ENCODE assay signal across 25 cellular contexts in genomic region chr1:89689234-89689633, GRCh38. TPM values are rescaled to one million over a fixed set of nuclear protein-coding genes. Genes with fewer than 3 reads are reported as not detected.
DNase-seq lines count a peak whose midpoint lies in the region; ATAC-seq lines count a peak whose summit lies in the region.
"Had no signal": no experiment of that assay in that cellular context is flagged by ENCODE, and none has a peak within 500 bp of the region (broad histone marks: within the 10 kb centered on the region; RNA-seq: fewer than 3 reads in every experiment).

No MANE protein-coding gene starts in this region.

- peak overlapping the region; percentile 54 for H3K27ac Mint-ChIP-seq in activated naive CD4-positive, alpha-beta T cell treated with anti-CD3 and anti-CD28 coated beads for 36 hours
- peak overlapping the region; percentile 66 for H3K27ac Mint-ChIP-seq in activated naive CD8-positive, alpha-beta T cell treated with anti-CD3 and anti-CD28 coated beads for 36 hours
- peak overlapping the region; percentile 74 for H3K27ac Mint-ChIP-seq in stimulated activated naive B cell treated with anti-CD40 and anti-IgM and Interleukin-4, amounts not matched to agents 10 μg/mL and 1 μg/mL and 100 μg/mL, for 72 hours
- H3K27ac Mint-ChIP-seq: mesothelial cell of epicardium had no signal

- intact Hi-C loops in activated naive CD4-positive, alpha-beta T cell treated with anti-CD3 and anti-CD28 coated beads for 36 hours (cut with micrococcal nuclease), result no loop called here

- no peak for DNase-seq in activated naive CD4-positive, alpha-beta T cell treated with anti-CD3 and anti-CD28 coated beads for 36 hours
- no peak for DNase-seq in activated naive CD4-positive, alpha-beta T cell (lab: John Stamatoyannopoulos, UW)
- DNase-seq in DMS 273 (lab: John Stamatoyannopoulos, UW; ENCODE audit: unreplicated experiment) (peak; percentile 42), HK-2 (ENCODE audit: unreplicated experiment) (no peak), NCI-H2029 treated with DMSO at 0.1 percent for 48 hours (lab: John Stamatoyannopoulos, UW) (no peak)
- no peak for DNase-seq in activated naive CD8-positive, alpha-beta T cell treated with anti-CD3 and anti-CD28 coated beads for 36 hours
- DNase-seq in stimulated activated naive B cell treated with anti-CD40 and anti-IgM and Interleukin-4, amounts not matched to agents 10 μg/mL and 1 μg/mL and 100 μg/mL, for 72 hours, result no peak
- DNase-seq: activated gamma-delta T cell treated with Interleukin-2 at 50 U/mL for 16 hours, dermis blood vessel endothelial cell, GDM1, GOT3, hypothalamus, KG1, left ventricle myocardium inferior, NCI-H1436, nephron progenitor cell, ovary, retina, SHP77 treated with DMSO at 0.1 percent for 48 hours, SW 1271, testis, uterus had no signal

- no peak overlapping the region for H3K4me3 Mint-ChIP-seq in activated naive CD4-positive, alpha-beta T cell treated with anti-CD3 and anti-CD28 coated beads for 36 hours
- H3K4me3 Mint-ChIP-seq in activated naive CD8-positive, alpha-beta T cell treated with anti-CD3 and anti-CD28 coated beads for 36 hours, result no peak overlapping the region
- H3K4me3 Mint-ChIP-seq in stimulated activated naive B cell treated with anti-CD40 and anti-IgM and Interleukin-4, amounts not matched to agents 10 μg/mL and 1 μg/mL and 100 μg/mL, for 72 hours, result no peak overlapping the region
- H3K4me3 Mint-ChIP-seq: mesothelial cell of epicardium, nephron progenitor cell had no signal

- H3K36me3 Mint-ChIP-seq in activated naive CD4-positive, alpha-beta T cell treated with anti-CD3 and anti-CD28 coated beads for 36 hours (ENCODE audit: low read depth), result peaks cover 43% of the 10 kb centered on the region
- H3K36me3 Mint-ChIP-seq in activated naive CD8-positive, alpha-beta T cell treated with anti-CD3 and anti-CD28 coated beads for 36 hours, result peaks cover 84% of the 10 kb centered on the region
- peaks cover 42 to 60% of the 10 kb centered on the region in 2 donors for H3K36me3 Mint-ChIP-seq in stimulated activated naive B cell treated with anti-CD40 and anti-IgM and Interleukin-4, amounts not matched to agents 10 μg/mL and 1 μg/mL and 100 μg/mL, for 72 hours
- H3K36me3 Mint-ChIP-seq: mesothelial cell of epicardium had no signal

- CTCF ChIA-PET in activated naive CD4-positive, alpha-beta T cell treated with anti-CD3 and anti-CD28 coated beads for 36 hours (lab: Charles Lee), result interaction anchor here (0.5 to 0.6 kb wide), 2 partner anchors 65 to 298 kb away, joined by 4 to 6 read pairs; no protein-coding TSS in a partner anchor

- H3K9me3 Mint-ChIP-seq in activated naive CD4-positive, alpha-beta T cell treated with anti-CD3 and anti-CD28 coated beads for 36 hours, result no peaks in the 10 kb centered on the region
- H3K9me3 Mint-ChIP-seq in activated naive CD8-positive, alpha-beta T cell treated with anti-CD3 and anti-CD28 coated beads for 36 hours, result peaks cover 8% of the 10 kb centered on the region
- H3K9me3 Mint-ChIP-seq in stimulated activated naive B cell treated with anti-CD40 and anti-IgM and Interleukin-4, amounts not matched to agents 10 μg/mL and 1 μg/mL and 100 μg/mL, for 72 hours, result peaks cover 7 to 9% of the 10 kb centered on the region in 2 donors

- H3K27me3 Mint-ChIP-seq in activated naive CD4-positive, alpha-beta T cell treated with anti-CD3 and anti-CD28 coated beads for 36 hours (ENCODE audit: low read depth), result no peaks in the 10 kb centered on the region
- H3K27me3 Mint-ChIP-seq in activated naive CD8-positive, alpha-beta T cell treated with anti-CD3 and anti-CD28 coated beads for 36 hours, result no peaks in the 10 kb centered on the region
- H3K27me3 Mint-ChIP-seq in stimulated activated naive B cell treated with anti-CD40 and anti-IgM and Interleukin-4, amounts not matched to agents 10 μg/mL and 1 μg/mL and 100 μg/mL, for 72 hours, result no peaks in the 10 kb centered on the region

- peaks cover 82% of the 10 kb centered on the region for H3K4me1 Mint-ChIP-seq in activated naive CD4-positive, alpha-beta T cell treated with anti-CD3 and anti-CD28 coated beads for 36 hours (ENCODE audit: low read depth)
- peaks cover 84% of the 10 kb centered on the region for H3K4me1 Mint-ChIP-seq in activated naive CD8-positive, alpha-beta T cell treated with anti-CD3 and anti-CD28 coated beads for 36 hours
- H3K4me1 Mint-ChIP-seq in stimulated activated naive B cell treated with anti-CD40 and anti-IgM and Interleukin-4, amounts not matched to agents 10 μg/mL and 1 μg/mL and 100 μg/mL, for 72 hours, result peaks cover 40 to 56% of the 10 kb centered on the region in 2 donors

- no peak for ATAC-seq in stimulated activated naive B cell treated with anti-CD40 and anti-IgM and Interleukin-4, amounts not matched to agents 10 μg/mL and 1 μg/mL and 100 μg/mL, for 72 hours (replicated peaks)
- ATAC-seq: gastroesophageal sphincter, Panc1 had no signal

RNA-seq across cellular contexts. Expression of gene LRRC8C, which starts 56.3 kb away (rescaled TPM):
- total RNA-seq in activated naive CD4-positive, alpha-beta T cell treated with anti-CD3 and anti-CD28 coated beads for 36 hours, result 10 to 100 TPM; 13.6 TPM
- total RNA-seq in activated naive CD8-positive, alpha-beta T cell treated with anti-CD3 and anti-CD28 coated beads for 36 hours, result 10 to 100 TPM; 31.7 to 32.3 TPM
